Comparison of ENCODE assay signal across 11 cellular contexts in the genomic region with DNA sequence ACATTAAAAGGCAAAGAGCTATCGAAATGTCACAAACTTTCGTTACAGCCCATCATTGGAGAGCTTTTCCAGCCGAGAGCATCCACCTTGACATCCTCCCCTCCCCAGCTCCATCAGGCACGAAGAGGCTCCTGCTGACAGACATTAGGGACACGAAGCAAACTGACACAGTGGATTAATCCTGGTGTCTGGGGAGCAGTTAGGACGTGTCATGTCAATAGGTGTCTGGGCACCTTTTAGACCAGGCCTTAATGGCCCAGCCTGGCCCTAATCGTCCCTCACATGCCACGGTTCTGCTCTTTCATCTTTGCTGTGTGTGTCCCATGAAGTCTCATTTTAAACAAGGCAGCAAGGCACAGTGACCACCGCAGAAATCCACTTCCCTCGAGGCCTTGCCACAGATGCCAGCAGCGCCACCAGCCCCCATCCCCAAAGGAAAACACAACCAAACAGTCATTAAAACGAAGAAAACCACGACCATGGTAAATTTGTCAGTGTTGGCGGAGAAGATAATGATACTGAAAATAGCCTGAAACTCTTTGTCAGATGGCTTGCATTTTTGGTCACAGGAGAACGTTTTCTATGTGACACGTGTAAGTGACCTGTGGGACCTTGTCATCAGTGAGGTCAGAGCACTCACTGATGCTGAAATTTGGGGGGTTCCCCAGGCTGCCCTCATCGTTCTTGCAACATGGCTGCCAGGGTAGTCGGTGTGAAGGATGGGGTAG.
"Had no signal": no experiment of that assay in that cellular context is flagged by ENCODE, and none has a peak within 500 bp of the region (broad histone marks: within the 10 kb centered on the region; RNA-seq: fewer than 3 reads in every experiment).

No MANE protein-coding gene starts in this region.

- H3K4me1 ChIP-seq: left lung, uterus had no signal

- H3K27me3 ChIP-seq: uterus had no signal

- H3K27ac ChIP-seq: left lung, suprapubic skin, transverse colon, uterus, WERI-Rb-1 had no signal

- DNase-seq: activated CD4-positive, alpha-beta T cell treated with anti-CD3 and anti-CD28 coated beads, Interleukin-2, amount 50 U/mL, for 48 hours; activated naive CD4-positive, alpha-beta T cell treated with Interleukin-2 at 50 U/mL for 16 hours; activated naive CD8-positive, alpha-beta T cell treated with anti-CD3 and anti-CD28 coated beads, Interleukin-2, amount 10 ng/mL, durations not matched to agents 7 days and 5 days; activated T-cell treated with anti-CD3 and anti-CD28 coated beads for 4 hours; caudate nucleus; left lung; stimulated activated CD4-positive, alpha-beta T cell treated with anti-CD3 and anti-CD28 coated beads, Interleukin-2, amount 100 ng/mL, for 24 hours; transverse colon; uterus; WERI-Rb-1 had no signal

- ATAC-seq: left lung had no signal

- H3K4me3 ChIP-seq: left lung, suprapubic skin, transverse colon, uterus had no signal

- H3K9me3 ChIP-seq: left lung, suprapubic skin, transverse colon, uterus had no signal

- H3K36me3 ChIP-seq: left lung, suprapubic skin, transverse colon, uterus, WERI-Rb-1 had no signal
